9 cellular contexts compared by ENCODE assay signal in genomic region chrX:129786210-129786651, GRCh38. TPM values are rescaled to one million over a fixed set of nuclear protein-coding genes. Genes with fewer than 3 reads are reported as not detected.
DNase-seq lines count a peak whose midpoint lies in the region; ATAC-seq and TF ChIP-seq lines count a peak whose summit lies in the region.
"Had no signal": no experiment of that assay in that cellular context is flagged by ENCODE, and none has a peak within 500 bp of the region (broad histone marks: within the 10 kb centered on the region; RNA-seq: fewer than 3 reads in every experiment).

No MANE protein-coding gene starts in this region.

- H3K4me2 ChIP-seq in smooth muscle cell, result no peak overlapping the region

- peak overlapping the region; percentile 73 for H3K27ac ChIP-seq in KOPT-K1 (ENCODE audit: low read depth, low read length, poor library complexity, severe bottlenecking)
- no peak overlapping the region for H3K27ac ChIP-seq in lower lobe of right lung
- no peak overlapping the region for H3K27ac ChIP-seq in smooth muscle cell (ENCODE audit: low read depth)

- TF ChIP-seq CTCF in lower lobe of right lung (IDR thresholded peaks at IDR 0.05), result no peak
- no peak for TF ChIP-seq CTCF in smooth muscle cell (IDR thresholded peaks at IDR 0.05; ENCODE audit: borderline replicate concordance, insufficient read depth, poor library complexity, severe bottlenecking)

- H3K9me3 ChIP-seq in KOPT-K1 (ENCODE audit: insufficient read depth, low read length, poor library complexity, severe bottlenecking), result no peaks in the 10 kb centered on the region
- no peaks in the 10 kb centered on the region for H3K9me3 ChIP-seq in lower lobe of right lung
- no peaks in the 10 kb centered on the region for H3K9me3 ChIP-seq in smooth muscle cell (replicated peaks; ENCODE audit: low read depth)

- no peaks in the 10 kb centered on the region for H4K20me1 ChIP-seq in smooth muscle cell (ENCODE audit: low read depth)

- no peaks in the 10 kb centered on the region for H3F3A ChIP-seq in smooth muscle cell (ENCODE audit: low read depth)

- H3K79me2 ChIP-seq in smooth muscle cell (ENCODE audit: low read depth), result no peaks in the 10 kb centered on the region

- H2AFZ ChIP-seq in smooth muscle cell (ENCODE audit: low read depth), result no peak overlapping the region

- intact Hi-C loops in lower lobe of right lung (cut with DNase I), result no loop called here

- H3K4me3 ChIP-seq in lower lobe of right lung (no peak overlapping the region), smooth muscle cell (no peak overlapping the region)

- H3K4me1 ChIP-seq in lower lobe of right lung (no peaks in the 10 kb centered on the region), smooth muscle cell (ENCODE audit: low read depth) (no peaks in the 10 kb centered on the region)

- no peak overlapping the region for H3K9ac ChIP-seq in smooth muscle cell (ENCODE audit: low read depth)

- 67% methylated on average over 3 of the region's 3 CpGs for WGBS in smooth muscle cell (ENCODE audit: low lambda C conversion rate)

- no peak for DNase-seq in lower lobe of right lung
- no peak for DNase-seq in NCI-H2227 treated with DMSO at 0.1 percent for 48 hours (lab: John Stamatoyannopoulos, UW)
- DNase-seq in stimulated activated naive CD4-positive, alpha-beta T cell (lab: John Stamatoyannopoulos, UW), result no peak
- DNase-seq in retina, result no peak
- no peak for DNase-seq in smooth muscle cell (lab: John Stamatoyannopoulos, UW; ENCODE audit: unreplicated experiment)

- H3K27me3 ChIP-seq in lower lobe of right lung (ENCODE audit: low read depth), result no peaks in the 10 kb centered on the region
- no peaks in the 10 kb centered on the region for H3K27me3 ChIP-seq in smooth muscle cell (ENCODE audit: low read depth)

- ATAC-seq in GM18511 (IDR thresholded peaks at IDR 0.05; ENCODE audit: unreplicated experiment), result peak; percentile 82
- ATAC-seq in GM21619 (IDR thresholded peaks at IDR 0.05; ENCODE audit: unreplicated experiment), result peak; percentile 82
- peak; percentile 23 to 51 for ATAC-seq in lower lobe of right lung
- ATAC-seq: left colon had no signal

- H3K36me3 ChIP-seq in KOPT-K1 (ENCODE audit: insufficient read depth, low read length), result peaks cover 96% of the 10 kb centered on the region
- no peaks in the 10 kb centered on the region for H3K36me3 ChIP-seq in lower lobe of right lung
- no peaks in the 10 kb centered on the region for H3K36me3 ChIP-seq in smooth muscle cell (ENCODE audit: low read depth)

RNA-seq across cellular contexts. Expression of gene SASH3, which starts 6.5 kb away (rescaled TPM):
- total RNA-seq in lower lobe of right lung (74.9 TPM), smooth muscle cell (not detected in 2 replicates)
- not detected in 2 replicates for polyA plus RNA-seq in smooth muscle cell

RNA-seq across cellular contexts. Expression of gene XPNPEP2, which starts 47.5 kb away (rescaled TPM):
- total RNA-seq in lower lobe of right lung (2.9 TPM), smooth muscle cell (0.09 TPM in 1 of 2 replicates, not detected in the other)
- 0.13 and 0.46 TPM in 2 replicates for polyA plus RNA-seq in smooth muscle cell

RNA-seq across cellular contexts. Expression of gene ZDHHC9, which starts 57.5 kb away (rescaled TPM):
- total RNA-seq in lower lobe of right lung, result 36.1 TPM
- 34.1 and 45.7 TPM in 2 replicates for total RNA-seq in smooth muscle cell
- 44.3 and 47.0 TPM in 2 replicates for polyA plus RNA-seq in smooth muscle cell

Comparison
In these comparisons a context has a peak if more than half of its experiments do, and no peak if none do; other contexts are left out.
1. RNA of gene SASH3, which starts 6.5 kb away (total RNA-seq): 74.9 TPM in lower lobe of right lung (single experiment); not detected in smooth muscle cell; every median in the first group is over 10 times any median in the second.
2. Peak in every context shown above with its lines, with median percentiles within 50 percentile points of each other: ATAC-seq.